In genomic region chr10:101123085-101123814, GRCh38 we compare ENCODE assay signal across 10 cellular contexts. TPM values are rescaled to one million over a fixed set of nuclear protein-coding genes. Genes with fewer than 3 reads are reported as not detected.
DNase-seq lines count a peak whose midpoint lies in the region; ATAC-seq and TF ChIP-seq lines count a peak whose summit lies in the region.
"Had no signal": no experiment of that assay in that cellular context is flagged by ENCODE, and none has a peak within 500 bp of the region (broad histone marks: within the 10 kb centered on the region; RNA-seq: fewer than 3 reads in every experiment).

No MANE protein-coding gene starts in this region.

- no peak overlapping the region for H3K27ac Mint-ChIP-seq in chondrocyte (ENCODE audit: unreplicated experiment)
- peak overlapping the region in 2 of 10 donors; percentile 38 to 82 for H3K27ac Mint-ChIP-seq in naive thymus-derived CD8-positive, alpha-beta T cell

- peak; percentile 13 to 19 for ATAC-seq in naive thymus-derived CD8-positive, alpha-beta T cell
- no peak for ATAC-seq in HG03175 (IDR thresholded peaks at IDR 0.05; ENCODE audit: unreplicated experiment)

- H3K4me3 ChIP-seq in BLaER1 (peak overlapping the region; percentile 36; the same call in 1 of the 2 replicates), HUES48 (ENCODE audit: low read depth, low read length) (peak overlapping the region; percentile 33; the same call in 1 of the 2 replicates)

- DNase-seq in chondrocyte (ENCODE audit: low spot score): no peak
- DNase-seq in naive thymus-derived CD8-positive, alpha-beta T cell: peak in 1 of 10 donors; percentile 23
- DNase-seq in G401 (ENCODE audit: low spot score): no peak
- DNase-seq in central memory CD4-positive, alpha-beta T cell: no peak
- no peak for DNase-seq in AML-193 (lab: John Stamatoyannopoulos, UW)
- DNase-seq: anterior cingulate cortex had no signal

- H3K27me3 ChIP-seq in BLaER1 (peaks cover 96% of the 10 kb centered on the region), HUES48 (ENCODE audit: control insufficient read depth, insufficient read depth, low read length) (peaks cover 100% of the 10 kb centered on the region)

- no peaks in the 10 kb centered on the region for H3K9me3 Mint-ChIP-seq in chondrocyte (ENCODE audit: low read depth)
- no peaks in the 10 kb centered on the region for H3K9me3 Mint-ChIP-seq in naive thymus-derived CD8-positive, alpha-beta T cell

- H3K4me2 ChIP-seq in BLaER1: peak overlapping the region; percentile 54

- H3K4me1 ChIP-seq in BLaER1 (peaks cover 34% of the 10 kb centered on the region), HUES48 (ENCODE audit: control insufficient read depth, insufficient read depth, low read length) (0 out of 2 replicates have a peak, but pooled peaks cover 11% of the 10 kb centered on the region)

- H3K9me3 ChIP-seq in BLaER1 (no peaks in the 10 kb centered on the region), HUES48 (ENCODE audit: control insufficient read depth, insufficient read depth, low read length) (no peaks in the 10 kb centered on the region)

- peaks cover 13% of the 10 kb centered on the region for H3K4me1 Mint-ChIP-seq in chondrocyte (ENCODE audit: low read depth)
- H3K4me1 Mint-ChIP-seq in naive thymus-derived CD8-positive, alpha-beta T cell: peaks cover 17 to 35% (median 29%) of the 10 kb centered on the region in 4 donors

- H3K4me3 Mint-ChIP-seq in chondrocyte (ENCODE audit: unreplicated experiment): peak overlapping the region; percentile 9
- H3K4me3 Mint-ChIP-seq in naive thymus-derived CD8-positive, alpha-beta T cell: peak overlapping the region; percentile 53 to 98 (median 82)

- peaks cover 5% of the 10 kb centered on the region for H3K36me3 Mint-ChIP-seq in chondrocyte (ENCODE audit: low read depth)
- peaks cover 0 to 5% (median 0%) of the 10 kb centered on the region in 3 donors for H3K36me3 Mint-ChIP-seq in naive thymus-derived CD8-positive, alpha-beta T cell

- TF ChIP-seq CTCF in chondrocyte (IDR thresholded peaks at IDR 0.05): no peak

- H3K27ac ChIP-seq in BLaER1 (no peak overlapping the region), HUES48 (ENCODE audit: low read depth, low read length) (no peak overlapping the region)

- no peak overlapping the region for H3K9ac ChIP-seq in BLaER1
- no peak overlapping the region for H3K9ac ChIP-seq in HUES48 (ENCODE audit: low read depth, low read length)

- in situ Hi-C loops in G401 (cut with HindIII; ENCODE audit: low sequenced_read_pairs): no loop called here

- peaks cover 65% of the 10 kb centered on the region for H4K20me1 ChIP-seq in BLaER1

- H3K27me3 Mint-ChIP-seq in chondrocyte (ENCODE audit: low read depth): peaks cover 84% of the 10 kb centered on the region
- H3K27me3 Mint-ChIP-seq in naive thymus-derived CD8-positive, alpha-beta T cell: peaks cover 28 to 64% (median 55%) of the 10 kb centered on the region in 5 donors

- POLR2A ChIA-PET in naive thymus-derived CD8-positive, alpha-beta T cell (lab: Charles Lee): interaction anchor here (0.9 to 1.2 kb wide), 3 partner anchors 8 to 82 kb away, joined by 3 to 7 read pairs (median 4); partner anchors contain the start of gene TLX1

- H3K36me3 ChIP-seq in BLaER1 (no peaks in the 10 kb centered on the region), HUES48 (ENCODE audit: control insufficient read depth, insufficient read depth, low read length) (no peaks in the 10 kb centered on the region)

RNA-seq across cellular contexts. Expression of gene TLX1, which starts 7.8 kb away (rescaled TPM):
- not detected in 3 replicates for total RNA-seq in chondrocyte
- total RNA-seq in naive thymus-derived CD8-positive, alpha-beta T cell: not detected
- not detected for polyA plus RNA-seq in naive thymus-derived CD8-positive, alpha-beta T cell
- 0.14 TPM in 1 of 2 replicates, not detected in the other for total RNA-seq in G401 (2014; rRNA removed; shearing (Covaris generic))
- total RNA-seq: glomerular endothelial cell had no signal
